In the genomic region with DNA sequence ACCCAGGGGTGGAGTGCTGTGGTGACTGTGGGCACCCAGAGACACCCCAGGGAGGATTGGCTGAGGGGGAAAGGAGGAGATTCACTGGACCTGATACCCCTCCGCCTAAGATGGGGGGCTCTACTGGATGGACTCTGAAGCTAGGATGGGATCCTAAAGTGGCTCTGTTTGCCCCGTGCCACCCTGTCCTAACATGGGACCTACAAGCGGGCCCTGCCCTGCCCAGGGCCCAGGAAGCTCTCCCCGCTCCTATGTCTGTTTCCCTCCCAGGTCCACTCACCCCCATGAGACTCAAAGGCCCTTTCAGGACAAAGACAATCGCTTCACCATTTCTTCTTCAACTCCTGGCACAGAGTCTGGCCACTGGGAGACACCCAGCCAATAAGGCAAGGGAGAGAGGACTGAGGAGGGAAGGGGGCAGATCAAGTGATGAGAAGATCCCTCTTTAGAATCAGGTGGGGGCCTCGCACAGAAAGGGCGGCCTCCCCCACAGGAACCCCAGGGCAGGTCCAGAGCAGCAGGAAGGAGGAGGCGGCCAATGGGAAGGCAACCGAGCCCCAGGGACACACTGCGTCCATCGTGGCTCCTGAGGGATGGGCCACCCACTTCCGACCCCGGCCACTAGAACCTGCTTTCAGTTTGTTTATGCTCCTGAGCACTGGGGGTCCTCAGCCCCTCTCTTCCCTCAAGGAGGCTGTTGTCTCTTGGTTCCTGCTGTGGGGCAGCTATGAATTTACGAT, we compare ENCODE assay signal across 26 cellular contexts.
DNase-seq lines count a peak whose midpoint lies in the region; ATAC-seq and TF ChIP-seq lines count a peak whose summit lies in the region.
"Had no signal": no experiment of that assay in that cellular context is flagged by ENCODE, and none has a peak within 500 bp of the region (broad histone marks: within the 10 kb centered on the region; RNA-seq: fewer than 3 reads in every experiment).

No MANE protein-coding gene starts in this region.

- H3K4me3 ChIP-seq in naive thymus-derived CD4-positive, alpha-beta T cell (ENCODE audit: low read length) = no peak overlapping the region
- H3K4me3 ChIP-seq in thoracic aorta = no peak overlapping the region
- H3K4me3 ChIP-seq: A549, adrenal gland, HAP-1, Peyer's patch, psoas muscle, SJSA1, vagina had no signal

- intact Hi-C loops in activated naive CD4-positive, alpha-beta T cell treated with anti-CD3 and anti-CD28 coated beads for 36 hours (cut with micrococcal nuclease) = no loop called here
- intact Hi-C loops in naive thymus-derived CD4-positive, alpha-beta T cell (cut with micrococcal nuclease) = no loop called here

- H3K27me3 Mint-ChIP-seq in activated naive CD4-positive, alpha-beta T cell treated with anti-CD3 and anti-CD28 coated beads for 36 hours (ENCODE audit: low read depth) = no peaks in the 10 kb centered on the region
- H3K27me3 Mint-ChIP-seq in activated CD4-positive, alpha-beta memory T cell treated with anti-CD3 and anti-CD28 coated beads, Interleukin-2, amount 10 ng/mL, durations not matched to agents 7 days and 5 days = no peaks in the 10 kb centered on the region
- no peaks in the 10 kb centered on the region for H3K27me3 Mint-ChIP-seq in naive thymus-derived CD4-positive, alpha-beta T cell
- H3K27me3 Mint-ChIP-seq: activated CD8-positive, alpha-beta memory T cell treated with anti-CD3 and anti-CD28 coated beads, Interleukin-2, amount 10 ng/mL, durations not matched to agents 7 days and 5 days had no signal

- CTCF ChIA-PET in activated naive CD4-positive, alpha-beta T cell treated with anti-CD3 and anti-CD28 coated beads for 36 hours (lab: Charles Lee) = interaction anchor here (1.2 to 1.6 kb wide), 2 partner anchors 13 to 18 kb away, joined by 5 read pairs; no protein-coding TSS in a partner anchor
- CTCF ChIA-PET in activated CD4-positive, alpha-beta memory T cell treated with anti-CD3 and anti-CD28 coated beads, Interleukin-2, amount 10 ng/mL, durations not matched to agents 7 days and 5 days (lab: Charles Lee) = no interaction called here
- CTCF ChIA-PET in naive thymus-derived CD4-positive, alpha-beta T cell (lab: Charles Lee) = no interaction called here

- peaks cover 56% of the 10 kb centered on the region for H3K4me1 Mint-ChIP-seq in activated naive CD4-positive, alpha-beta T cell treated with anti-CD3 and anti-CD28 coated beads for 36 hours (ENCODE audit: low read depth)
- peaks cover 60% of the 10 kb centered on the region for H3K4me1 Mint-ChIP-seq in activated CD4-positive, alpha-beta memory T cell treated with anti-CD3 and anti-CD28 coated beads, Interleukin-2, amount 10 ng/mL, durations not matched to agents 7 days and 5 days
- H3K4me1 Mint-ChIP-seq in naive thymus-derived CD4-positive, alpha-beta T cell = peaks cover 6 to 42% (median 28%) of the 10 kb centered on the region in 7 donors

- peaks cover 4% of the 10 kb centered on the region for H3K36me3 Mint-ChIP-seq in activated naive CD4-positive, alpha-beta T cell treated with anti-CD3 and anti-CD28 coated beads for 36 hours (ENCODE audit: low read depth)
- no peaks in the 10 kb centered on the region for H3K36me3 Mint-ChIP-seq in activated CD4-positive, alpha-beta memory T cell treated with anti-CD3 and anti-CD28 coated beads, Interleukin-2, amount 10 ng/mL, durations not matched to agents 7 days and 5 days (ENCODE audit: low read depth)
- peaks cover 0 to 34% (median 4%) of the 10 kb centered on the region in 5 donors for H3K36me3 Mint-ChIP-seq in naive thymus-derived CD4-positive, alpha-beta T cell
- H3K36me3 Mint-ChIP-seq: activated CD8-positive, alpha-beta memory T cell treated with anti-CD3 and anti-CD28 coated beads, Interleukin-2, amount 10 ng/mL, durations not matched to agents 7 days and 5 days had no signal

- H3K4me3 Mint-ChIP-seq in activated naive CD4-positive, alpha-beta T cell treated with anti-CD3 and anti-CD28 coated beads for 36 hours = no peak overlapping the region
- H3K4me3 Mint-ChIP-seq in activated CD4-positive, alpha-beta memory T cell treated with anti-CD3 and anti-CD28 coated beads, Interleukin-2, amount 10 ng/mL, durations not matched to agents 7 days and 5 days = no peak overlapping the region
- no peak overlapping the region for H3K4me3 Mint-ChIP-seq in naive thymus-derived CD4-positive, alpha-beta T cell
- H3K4me3 Mint-ChIP-seq: activated CD8-positive, alpha-beta memory T cell treated with anti-CD3 and anti-CD28 coated beads, Interleukin-2, amount 10 ng/mL, durations not matched to agents 7 days and 5 days; activated T-helper 1 cell treated with anti-CD3 and anti-CD28 coated beads, Interleukin-12 subunit alpha, Interleukin-12 subunit beta, Interleukin-2, Interleukin-4 antibody, amounts not matched to agents 30 ng/mL and 10 ng/mL and 1 ng/mL, durations not matched to agents 14 hours and 24 hours and 36 hours; neural crest cell; T-helper 1 cell treated with Interleukin-12 subunit alpha and Interleukin-12 subunit beta and Interleukin-4 antibody, amounts not matched to agents 30 μg/mL and 1 μg/mL, for 36 hours had no signal

- H3K27ac Mint-ChIP-seq in activated naive CD4-positive, alpha-beta T cell treated with anti-CD3 and anti-CD28 coated beads for 36 hours = peak overlapping the region; percentile 44
- peak overlapping the region; percentile 66 for H3K27ac Mint-ChIP-seq in activated CD4-positive, alpha-beta memory T cell treated with anti-CD3 and anti-CD28 coated beads, Interleukin-2, amount 10 ng/mL, durations not matched to agents 7 days and 5 days
- H3K27ac Mint-ChIP-seq in naive thymus-derived CD4-positive, alpha-beta T cell = peak overlapping the region in 5 of 9 donors; percentile 9 to 78 (median 34)
- H3K27ac Mint-ChIP-seq: activated CD8-positive, alpha-beta memory T cell treated with anti-CD3 and anti-CD28 coated beads, Interleukin-2, amount 10 ng/mL, durations not matched to agents 7 days and 5 days; activated T-helper 1 cell treated with anti-CD3 and anti-CD28 coated beads, Interleukin-12 subunit alpha, Interleukin-12 subunit beta, Interleukin-2, Interleukin-4 antibody, amounts not matched to agents 30 ng/mL and 10 ng/mL and 1 ng/mL, durations not matched to agents 14 hours and 24 hours and 36 hours; T-helper 1 cell treated with Interleukin-12 subunit alpha and Interleukin-12 subunit beta and Interleukin-4 antibody, amounts not matched to agents 30 μg/mL and 1 μg/mL, for 36 hours had no signal

- TF ChIP-seq CTCF in thoracic aorta (IDR thresholded peaks at IDR 0.05) = no peak

- POLR2A ChIA-PET in activated CD4-positive, alpha-beta memory T cell treated with anti-CD3 and anti-CD28 coated beads, Interleukin-2, amount 10 ng/mL, durations not matched to agents 7 days and 5 days (lab: Charles Lee) = interaction anchor here (1.4 kb wide), 1 partner anchor 25 kb away, joined by 6 read pairs; no protein-coding TSS in a partner anchor
- POLR2A ChIA-PET in naive thymus-derived CD4-positive, alpha-beta T cell (lab: Charles Lee) = no interaction called here

- H3K9me3 ChIP-seq in naive thymus-derived CD4-positive, alpha-beta T cell (ENCODE audit: control insufficient read depth in 2 of 3, low read length in 3 of 3) = no peaks in the 10 kb centered on the region
- no peaks in the 10 kb centered on the region for H3K9me3 ChIP-seq in thoracic aorta
- H3K9me3 ChIP-seq: A549, adrenal gland, HAP-1, Peyer's patch, psoas muscle, SJSA1, vagina had no signal

- ATAC-seq in naive thymus-derived CD4-positive, alpha-beta T cell = no peak
- no peak for ATAC-seq in thoracic aorta (ENCODE audit: insufficient number of reproducible peaks, low FRiP score, low read depth)
- no peak for ATAC-seq in GM21381 (IDR thresholded peaks at IDR 0.05; ENCODE audit: unreplicated experiment)
- no peak for ATAC-seq in GM18502 (IDR thresholded peaks at IDR 0.05; ENCODE audit: poor library complexity, unreplicated experiment)
- ATAC-seq in GM18519 (IDR thresholded peaks at IDR 0.05; ENCODE audit: low FRiP score, unreplicated experiment) = no peak
- ATAC-seq: A549; activated CD8-positive, alpha-beta memory T cell treated with anti-CD3 and anti-CD28 coated beads, Interleukin-2, amount 10 ng/mL, durations not matched to agents 7 days and 5 days; HepG2; psoas muscle had no signal

- H3K36me3 ChIP-seq in naive thymus-derived CD4-positive, alpha-beta T cell (ENCODE audit: control insufficient read depth in 2 of 3, insufficient read depth in 3 of 3, low read length in 3 of 3) = peaks cover 0 to 12% (median 0%) of the 10 kb centered on the region in 3 experiments
- H3K36me3 ChIP-seq in thoracic aorta = no peaks in the 10 kb centered on the region
- H3K36me3 ChIP-seq: adrenal gland, vagina had no signal

- H3K4me1 ChIP-seq in naive thymus-derived CD4-positive, alpha-beta T cell (ENCODE audit: control insufficient read depth in 2 of 2, insufficient read depth in 2 of 2, low read length in 2 of 2) = peaks cover 0 to 10% of the 10 kb centered on the region in 2 donors
- peaks cover 19 to 53% of the 10 kb centered on the region in 2 donors for H3K4me1 ChIP-seq in thoracic aorta (ENCODE audit: control insufficient read depth in 1 of 2, low read depth in 2 of 2)
- H3K4me1 ChIP-seq: A549, HAP-1 had no signal

- H3K27ac ChIP-seq in naive thymus-derived CD4-positive, alpha-beta T cell (ENCODE audit: low read depth, low read length) = no peak overlapping the region
- H3K27ac ChIP-seq in thoracic aorta = peak overlapping the region; percentile 32 to 85
- H3K27ac ChIP-seq: A549, psoas muscle, SJSA1, vagina had no signal

- H3K27me3 ChIP-seq in naive thymus-derived CD4-positive, alpha-beta T cell (ENCODE audit: control insufficient read depth in 2 of 2, insufficient read depth in 2 of 2, low read length in 2 of 2) = no peaks in the 10 kb centered on the region
- H3K27me3 ChIP-seq in thoracic aorta (replicated peaks; ENCODE audit: insufficient read depth) = no peaks in the 10 kb centered on the region
- H3K27me3 ChIP-seq: adrenal gland, Peyer's patch, SJSA1, vagina had no signal

- no peak for DNase-seq in activated naive CD4-positive, alpha-beta T cell treated with anti-CD3 and anti-CD28 coated beads for 36 hours
- no peak for DNase-seq in activated naive CD4-positive, alpha-beta T cell treated with anti-CD3 and anti-CD28 coated beads, Interleukin-2, amount 50 U/mL, for 16 hours
- DNase-seq in activated CD4-positive, alpha-beta memory T cell treated with anti-CD3 and anti-CD28 coated beads, Interleukin-2, amount 10 ng/mL, durations not matched to agents 7 days and 5 days = no peak
- no peak for DNase-seq in naive thymus-derived CD4-positive, alpha-beta T cell
- no peak for DNase-seq in thoracic aorta (ENCODE audit: low spot score)
- DNase-seq: activated CD4-positive, alpha-beta T cell treated with anti-CD3 and anti-CD28 coated beads for 4 hours; activated CD8-positive, alpha-beta memory T cell treated with anti-CD3 and anti-CD28 coated beads, Interleukin-2, amount 10 ng/mL, durations not matched to agents 7 days and 5 days; Calu3; central memory CD4-positive, alpha-beta T cell; NCI-H1694; NCI-H2171 treated with DMSO at 0.1 percent for 48 hours; NCI-H524 treated with DMSO at 0.1 percent for 48 hours; psoas muscle had no signal

- H3K9me3 Mint-ChIP-seq in activated naive CD4-positive, alpha-beta T cell treated with anti-CD3 and anti-CD28 coated beads for 36 hours = no peaks in the 10 kb centered on the region
- no peaks in the 10 kb centered on the region for H3K9me3 Mint-ChIP-seq in activated CD4-positive, alpha-beta memory T cell treated with anti-CD3 and anti-CD28 coated beads, Interleukin-2, amount 10 ng/mL, durations not matched to agents 7 days and 5 days
- no peaks in the 10 kb centered on the region for H3K9me3 Mint-ChIP-seq in naive thymus-derived CD4-positive, alpha-beta T cell
- H3K9me3 Mint-ChIP-seq: activated T-helper 1 cell treated with anti-CD3 and anti-CD28 coated beads, Interleukin-12 subunit alpha, Interleukin-12 subunit beta, Interleukin-2, Interleukin-4 antibody, amounts not matched to agents 30 ng/mL and 10 ng/mL and 1 ng/mL, durations not matched to agents 14 hours and 24 hours and 36 hours; neural crest cell; T-helper 1 cell treated with Interleukin-12 subunit alpha and Interleukin-12 subunit beta and Interleukin-4 antibody, amounts not matched to agents 30 μg/mL and 1 μg/mL, for 36 hours had no signal
